ENCODE assay signal across 8 cellular contexts in the genomic region with DNA sequence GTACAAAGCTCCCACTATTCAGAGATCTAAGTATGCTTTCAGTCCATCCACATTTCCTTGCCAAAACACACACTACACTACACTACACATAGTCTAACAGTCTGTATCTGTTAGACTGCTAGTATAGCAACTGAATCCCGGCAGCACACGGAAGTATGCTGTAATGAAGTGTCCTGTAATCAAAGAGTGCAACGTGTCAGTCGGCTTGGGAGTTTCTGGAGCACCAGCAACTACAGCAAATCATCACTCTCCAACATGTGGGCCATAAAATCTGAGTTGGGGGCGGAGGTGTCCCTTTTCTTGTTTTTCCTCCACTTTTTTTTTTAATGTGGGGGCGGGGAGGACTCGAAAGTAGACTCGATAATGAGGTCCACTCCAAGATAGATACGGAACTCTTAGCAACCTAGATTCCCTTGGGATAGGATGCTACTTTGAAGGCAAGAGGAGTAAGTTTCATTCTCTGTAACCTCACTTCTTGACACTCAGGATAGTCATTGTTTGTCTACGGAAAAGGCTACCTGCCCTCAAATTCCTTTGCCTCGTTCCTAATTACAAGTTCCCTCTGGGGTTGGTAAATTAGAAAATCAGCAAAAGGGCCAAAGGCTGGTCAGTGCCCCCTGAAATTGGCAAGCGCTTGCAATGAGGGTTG. TPM values are rescaled to one million over a fixed set of nuclear protein-coding genes. Genes with fewer than 3 reads are reported as not detected.
DNase-seq lines count a peak whose midpoint lies in the region; ATAC-seq and TF ChIP-seq lines count a peak whose summit lies in the region.

No MANE protein-coding gene starts in this region.

- no peak overlapping the region for H2BK12ac ChIP-seq in trophoblast cell (ENCODE audit: low read length)

- peak overlapping the region; percentile 80 to 82 for H3K4me3 ChIP-seq in gastroesophageal sphincter
- H3K4me3 ChIP-seq in trophoblast cell (ENCODE audit: low read depth, low read length), result peak overlapping the region; percentile 76

- TF ChIP-seq POLR2A in gastroesophageal sphincter (IDR thresholded peaks at IDR 0.05), result no peak

- peak overlapping the region; percentile 66 for H3K9ac ChIP-seq in trophoblast cell (ENCODE audit: low read length)

- H2AK5ac ChIP-seq in trophoblast cell (ENCODE audit: low read length), result no peak overlapping the region

- no peak overlapping the region for H3K18ac ChIP-seq in trophoblast cell (ENCODE audit: low read length)

- TF ChIP-seq CTCF in C4-2B (conservative IDR thresholded peaks at IDR 0.05) (no peak), gastroesophageal sphincter (IDR thresholded peaks at IDR 0.05) (no peak)

- H3K27ac ChIP-seq in C4-2B, result peak overlapping the region; percentile 98
- H3K27ac ChIP-seq in gastroesophageal sphincter, result peak overlapping the region; percentile 57 to 87 (median 80)
- H3K27ac ChIP-seq in trophoblast cell (ENCODE audit: low read depth, low read length), result peak overlapping the region; percentile 52

- H4K91ac ChIP-seq in trophoblast cell (ENCODE audit: low read depth, low read length), result no peak overlapping the region

- no peak overlapping the region for H2BK120ac ChIP-seq in trophoblast cell (ENCODE audit: insufficient read depth, low read length, poor library complexity)

- H3K9me3 ChIP-seq in gastroesophageal sphincter (no peaks in the 10 kb centered on the region), trophoblast cell (ENCODE audit: insufficient read depth, low read depth, low read length) (no peaks in the 10 kb centered on the region)

- H3K14ac ChIP-seq in trophoblast cell (ENCODE audit: low read length), result no peak overlapping the region

- peak overlapping the region; percentile 97 for H3K4me2 ChIP-seq in trophoblast cell (ENCODE audit: low read length)

- ATAC-seq in GM18861 (IDR thresholded peaks at IDR 0.05; ENCODE audit: unreplicated experiment) (peak; percentile 54), HG03064 (IDR thresholded peaks at IDR 0.05; ENCODE audit: low read depth, unreplicated experiment) (peak; percentile 36), gastroesophageal sphincter (no peak)

- H3K4me1 ChIP-seq in gastroesophageal sphincter (peaks cover 0 to 26% (median 0%) of the 10 kb centered on the region in 3 donors), trophoblast cell (ENCODE audit: control insufficient read depth in 1 of 2, insufficient read depth in 2 of 2, low read length in 2 of 2) (no peaks in the 10 kb centered on the region)

- H3K23ac ChIP-seq in trophoblast cell (ENCODE audit: low read length), result no peak overlapping the region

- WGBS in gastroesophageal sphincter (ENCODE audit: low coverage in 1 of 2), 2 donors, result 1% methylated on average over 9 of the region's 12 CpGs
- WGBS in trophoblast cell (ENCODE audit: extremely low coverage, insufficient coverage, insufficient read length), result no CpG with 5 or more reads among the region's 12 CpGs

- H3K79me1 ChIP-seq in trophoblast cell (ENCODE audit: low read length), result peaks cover 6% of the 10 kb centered on the region

- H3K36me3 ChIP-seq in gastroesophageal sphincter, result peaks cover 0 to 2% of the 10 kb centered on the region in 2 donors
- H3K36me3 ChIP-seq in trophoblast cell (ENCODE audit: control insufficient read depth in 1 of 2, insufficient read depth in 2 of 2, low read length in 2 of 2), result peaks cover 0 to 2% of the 10 kb centered on the region in 2 experiments

- no peak overlapping the region for H4K12ac ChIP-seq in trophoblast cell (ENCODE audit: low read depth, low read length)

- no peak overlapping the region for H4K8ac ChIP-seq in trophoblast cell (ENCODE audit: low read depth, low read length)

- DNase-seq in NCI-H510A (lab: John Stamatoyannopoulos, UW) (peak; percentile 14), trophoblast cell (peak; percentile 60 to 64), DMS114 treated with DMSO at 0.1 percent for 48 hours (lab: John Stamatoyannopoulos, UW; ENCODE audit: unreplicated experiment) (no peak)
- peak; percentile 30 to 37 for DNase-seq in activated T-cell treated with anti-CD3 and anti-CD28 coated beads, Interleukin-2, amount 50 U/mL, for 48 hours

- TF ChIP-seq EP300 in gastroesophageal sphincter (IDR thresholded peaks at IDR 0.05), result no peak

- H3K79me2 ChIP-seq in trophoblast cell (ENCODE audit: control insufficient read depth, insufficient read depth, low read length, poor library complexity), result peaks cover 4% of the 10 kb centered on the region

- H2BK5ac ChIP-seq in trophoblast cell (ENCODE audit: low read depth, low read length, poor library complexity), result no peak overlapping the region

- no peak overlapping the region for H3K4ac ChIP-seq in trophoblast cell (ENCODE audit: low read depth, low read length)

- no peaks in the 10 kb centered on the region for H3K27me3 ChIP-seq in gastroesophageal sphincter
- no peaks in the 10 kb centered on the region for H3K27me3 ChIP-seq in trophoblast cell (ENCODE audit: insufficient read depth, low read length)

- no peak overlapping the region for H2AFZ ChIP-seq in trophoblast cell (ENCODE audit: insufficient read depth, low read length, poor library complexity)

RNA-seq across cellular contexts. Expression of a gene that starts 0.7 kb away (rescaled TPM):
- total RNA-seq in gastroesophageal sphincter, result 10 to 100 TPM in 1 of 4 donors, 1 to 10 TPM in 3; 5.6 to 12.8 (median 6.8) TPM
- polyA plus RNA-seq in trophoblast cell (2013), result 6.8 and 7.3 TPM in 2 replicates
